In genomic region chr18:2988041-2988794, GRCh38 we compare ENCODE assay signal across 13 cellular contexts. TPM values are rescaled to one million over a fixed set of nuclear protein-coding genes. Genes with fewer than 3 reads are reported as not detected.
A peak's percentile ranks its signal among the peaks of the same experiment; 100 is the strongest.
DNase-seq lines count a peak whose midpoint lies in the region; ATAC-seq and TF ChIP-seq lines count a peak whose summit lies in the region.
"Had no signal": no experiment of that assay in that cellular context is flagged by ENCODE, and none has a peak within 500 bp of the region (broad histone marks: within the 10 kb centered on the region; RNA-seq: fewer than 3 reads in every experiment).

No MANE protein-coding gene starts in this region.

- H3K4me3 ChIP-seq in AG09309 (ENCODE audit: control insufficient read depth, low read depth, low read length), result no peak overlapping the region
- 0 out of 2 replicates have a peak overlapping the region, but pooled peaks have one; percentile 5 for H3K4me3 ChIP-seq in WI38 (ENCODE audit: low read depth, low read length)
- H3K4me3 ChIP-seq in foreskin fibroblast (ENCODE audit: low read depth in 1 of 2, low read length in 2 of 2), result peak overlapping the region in 1 of 2 donors; percentile 28
- no peak overlapping the region for H3K4me3 ChIP-seq in right lobe of liver
- H3K4me3 ChIP-seq in transverse colon, result no peak overlapping the region
- H3K4me3 ChIP-seq: cardiac muscle cell had no signal

- 84% methylated on average over 2 of the region's 2 CpGs for whole genome bisulfite sequencing in right lobe of liver (ENCODE audit: insufficient coverage, low coverage, low lambda C conversion rate, missing lambda C conversion rate)
- 80 to 91% methylated on average over 2 of the region's 2 CpGs for WGBS in transverse colon (ENCODE audit: low coverage in 1 of 2), 2 donors

- no peak overlapping the region for H3K4me3 Mint-ChIP-seq in WTC11
- H3K4me3 Mint-ChIP-seq: activated B cell treated with CpG ODN at 0.5 μM for 24 hours had no signal

- peaks cover 13% of the 10 kb centered on the region for H3K4me1 Mint-ChIP-seq in WTC11

- TF ChIP-seq EP300 in transverse colon (IDR thresholded peaks at IDR 0.05; ENCODE audit: low read depth), result no peak

- DNase-seq in AG09309 (ENCODE audit: low read depth) (peak; percentile 79), GM04503 (ENCODE audit: low read depth) (peak; percentile 87), foreskin fibroblast (peak; percentile 56 to 76), NCI-H774 (lab: John Stamatoyannopoulos, UW) (no peak), right lobe of liver (no peak), WTC11 (ENCODE audit: low spot score) (no peak), transverse colon (no peak)
- DNase-seq: activated B cell treated with CpG ODN at 0.5 μM for 24 hours, COR-L47, NCI-H187 treated with DMSO at 0.1 percent for 48 hours, SIG-M5 had no signal

- H3K27ac Mint-ChIP-seq in WTC11, result no peak overlapping the region
- H3K27ac Mint-ChIP-seq: activated B cell treated with CpG ODN at 0.5 μM for 24 hours had no signal

- no peaks in the 10 kb centered on the region for H3K27me3 ChIP-seq in right lobe of liver
- H3K27me3 ChIP-seq in transverse colon, result no peaks in the 10 kb centered on the region
- H3K27me3 ChIP-seq: cardiac muscle cell had no signal

- H3K27me3 Mint-ChIP-seq in WTC11 (ENCODE audit: low read depth), result no peaks in the 10 kb centered on the region
- H3K27me3 Mint-ChIP-seq: activated B cell treated with CpG ODN at 0.5 μM for 24 hours had no signal

- H3K36me3 Mint-ChIP-seq in WTC11, result peaks cover 18% of the 10 kb centered on the region

- CTCF ChIA-PET in WTC11 (lab: Charles Lee), result interaction anchor here (0.8 to 2.7 kb wide), 2 partner anchors 8 to 141 kb away, joined by 3 to 9 read pairs; no protein-coding TSS in a partner anchor

- in situ Hi-C loops in transverse colon (cut with MboI; ENCODE audit: low pct_ligation_motif_present in 1 of 4, low pct_unique_long_range_greater_than_20kb in 1 of 4, low sequenced_read_pairs in 3 of 4), result loop anchor here in 2 of 4 donors (10.0 kb wide), 1 partner anchor 53 kb away; no protein-coding TSS in a partner anchor

- TF ChIP-seq POLR2A in right lobe of liver (IDR thresholded peaks at IDR 0.05), result no peak
- no peak for TF ChIP-seq POLR2A in transverse colon (IDR thresholded peaks at IDR 0.05)

- POLR2A ChIA-PET in WTC11 (lab: Charles Lee), result interaction anchor here (0.7 kb wide), 1 partner anchor 262 kb away, joined by 5 read pairs; no protein-coding TSS in a partner anchor

- peaks cover 6% of the 10 kb centered on the region for H3K9me3 Mint-ChIP-seq in WTC11
- H3K9me3 Mint-ChIP-seq: activated B cell treated with CpG ODN at 0.5 μM for 24 hours had no signal

- no peaks in the 10 kb centered on the region for H3K36me3 ChIP-seq in right lobe of liver
- no peaks in the 10 kb centered on the region for H3K36me3 ChIP-seq in transverse colon
- H3K36me3 ChIP-seq: cardiac muscle cell had no signal

- H3K4me1 ChIP-seq in right lobe of liver (peaks cover 0 to 37% (median 15%) of the 10 kb centered on the region in 4 donors), transverse colon (peaks cover 16 to 40% (median 27%) of the 10 kb centered on the region in 4 donors)

- H3K27ac ChIP-seq in right lobe of liver, result peak overlapping the region in 1 of 3 donors; percentile 95
- no peak overlapping the region for H3K27ac ChIP-seq in transverse colon
- H3K27ac ChIP-seq: cardiac muscle cell had no signal

- intact Hi-C loops in right lobe of liver (cut with DNase I) (loop anchor here in 1 of 2 donors (10.0 kb wide), 1 partner anchor 53 kb away; no protein-coding TSS in a partner anchor), transverse colon (cut with DNase I; ENCODE audit: low total_unique reads) (no loop called here)

- TF ChIP-seq CTCF in AG09309 (IDR thresholded peaks at IDR 0.05; ENCODE audit: control insufficient read depth, insufficient read depth, low read depth, low read length, missing control alignments) (no peak), WI38 (IDR thresholded peaks at IDR 0.05; ENCODE audit: low read depth, low read length) (no peak), foreskin fibroblast (IDR thresholded peaks at IDR 0.05; ENCODE audit: low read depth, low read length) (no peak), right lobe of liver (IDR thresholded peaks at IDR 0.05) (no peak), WTC11 (IDR thresholded peaks at IDR 0.05) (no peak), transverse colon (IDR thresholded peaks at IDR 0.05) (no peak)

- H3K9me3 ChIP-seq in right lobe of liver, result no peaks in the 10 kb centered on the region
- H3K9me3 ChIP-seq in transverse colon, result no peaks in the 10 kb centered on the region

- ATAC-seq in right lobe of liver (no peak), WTC11 (no peak)

TF ChIP-seq in WTC11, 78 proteins besides CTCF, POLR2A, EP300 and RAD21 (continues in another document):
- TF ChIP-seq, protein P1, sequence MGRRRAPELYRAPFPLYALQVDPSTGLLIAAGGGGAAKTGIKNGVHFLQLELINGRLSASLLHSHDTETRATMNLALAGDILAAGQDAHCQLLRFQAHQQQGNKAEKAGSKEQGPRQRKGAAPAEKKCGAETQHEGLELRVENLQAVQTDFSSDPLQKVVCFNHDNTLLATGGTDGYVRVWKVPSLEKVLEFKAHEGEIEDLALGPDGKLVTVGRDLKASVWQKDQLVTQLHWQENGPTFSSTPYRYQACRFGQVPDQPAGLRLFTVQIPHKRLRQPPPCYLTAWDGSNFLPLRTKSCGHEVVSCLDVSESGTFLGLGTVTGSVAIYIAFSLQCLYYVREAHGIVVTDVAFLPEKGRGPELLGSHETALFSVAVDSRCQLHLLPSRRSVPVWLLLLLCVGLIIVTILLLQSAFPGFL (CRISPR knock-in tag; IDR thresholded peaks at IDR 0.05; ENCODE audit: borderline replicate concordance), result no peak
- TF ChIP-seq, protein P2, sequence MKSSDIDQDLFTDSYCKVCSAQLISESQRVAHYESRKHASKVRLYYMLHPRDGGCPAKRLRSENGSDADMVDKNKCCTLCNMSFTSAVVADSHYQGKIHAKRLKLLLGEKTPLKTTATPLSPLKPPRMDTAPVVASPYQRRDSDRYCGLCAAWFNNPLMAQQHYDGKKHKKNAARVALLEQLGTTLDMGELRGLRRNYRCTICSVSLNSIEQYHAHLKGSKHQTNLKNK (CRISPR knock-in tag; IDR thresholded peaks at IDR 0.05), result no peak
- no peak for TF ChIP-seq FOXP1 (CRISPR knock-in tag; IDR thresholded peaks at IDR 0.05; ENCODE audit: borderline replicate concordance)
- no peak for TF ChIP-seq NFE2L1 (CRISPR knock-in tag; IDR thresholded peaks at IDR 0.05)
- TF ChIP-seq SOX15 (CRISPR knock-in tag; IDR thresholded peaks at IDR 0.05), result no peak
- TF ChIP-seq, protein P3, sequence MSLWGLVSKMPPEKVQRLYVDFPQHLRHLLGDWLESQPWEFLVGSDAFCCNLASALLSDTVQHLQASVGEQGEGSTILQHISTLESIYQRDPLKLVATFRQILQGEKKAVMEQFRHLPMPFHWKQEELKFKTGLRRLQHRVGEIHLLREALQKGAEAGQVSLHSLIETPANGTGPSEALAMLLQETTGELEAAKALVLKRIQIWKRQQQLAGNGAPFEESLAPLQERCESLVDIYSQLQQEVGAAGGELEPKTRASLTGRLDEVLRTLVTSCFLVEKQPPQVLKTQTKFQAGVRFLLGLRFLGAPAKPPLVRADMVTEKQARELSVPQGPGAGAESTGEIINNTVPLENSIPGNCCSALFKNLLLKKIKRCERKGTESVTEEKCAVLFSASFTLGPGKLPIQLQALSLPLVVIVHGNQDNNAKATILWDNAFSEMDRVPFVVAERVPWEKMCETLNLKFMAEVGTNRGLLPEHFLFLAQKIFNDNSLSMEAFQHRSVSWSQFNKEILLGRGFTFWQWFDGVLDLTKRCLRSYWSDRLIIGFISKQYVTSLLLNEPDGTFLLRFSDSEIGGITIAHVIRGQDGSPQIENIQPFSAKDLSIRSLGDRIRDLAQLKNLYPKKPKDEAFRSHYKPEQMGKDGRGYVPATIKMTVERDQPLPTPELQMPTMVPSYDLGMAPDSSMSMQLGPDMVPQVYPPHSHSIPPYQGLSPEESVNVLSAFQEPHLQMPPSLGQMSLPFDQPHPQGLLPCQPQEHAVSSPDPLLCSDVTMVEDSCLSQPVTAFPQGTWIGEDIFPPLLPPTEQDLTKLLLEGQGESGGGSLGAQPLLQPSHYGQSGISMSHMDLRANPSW (CRISPR knock-in tag; conservative IDR thresholded peaks at IDR 0.05; ENCODE audit: low read depth), result no peak
- no peak for TF ChIP-seq CREM (CRISPR knock-in tag; IDR thresholded peaks at IDR 0.05)
- no peak for TF ChIP-seq CBFB (CRISPR knock-in tag; IDR thresholded peaks at IDR 0.05; ENCODE audit: low read depth)
- no peak for TF ChIP-seq EMX1 (CRISPR knock-in tag; IDR thresholded peaks at IDR 0.05)
- no peak for TF ChIP-seq OVOL2 (CRISPR knock-in tag; IDR thresholded peaks at IDR 0.05; ENCODE audit: borderline replicate concordance)
- TF ChIP-seq ATF1 (CRISPR knock-in tag; IDR thresholded peaks at IDR 0.05), result no peak
- TF ChIP-seq, protein P4, sequence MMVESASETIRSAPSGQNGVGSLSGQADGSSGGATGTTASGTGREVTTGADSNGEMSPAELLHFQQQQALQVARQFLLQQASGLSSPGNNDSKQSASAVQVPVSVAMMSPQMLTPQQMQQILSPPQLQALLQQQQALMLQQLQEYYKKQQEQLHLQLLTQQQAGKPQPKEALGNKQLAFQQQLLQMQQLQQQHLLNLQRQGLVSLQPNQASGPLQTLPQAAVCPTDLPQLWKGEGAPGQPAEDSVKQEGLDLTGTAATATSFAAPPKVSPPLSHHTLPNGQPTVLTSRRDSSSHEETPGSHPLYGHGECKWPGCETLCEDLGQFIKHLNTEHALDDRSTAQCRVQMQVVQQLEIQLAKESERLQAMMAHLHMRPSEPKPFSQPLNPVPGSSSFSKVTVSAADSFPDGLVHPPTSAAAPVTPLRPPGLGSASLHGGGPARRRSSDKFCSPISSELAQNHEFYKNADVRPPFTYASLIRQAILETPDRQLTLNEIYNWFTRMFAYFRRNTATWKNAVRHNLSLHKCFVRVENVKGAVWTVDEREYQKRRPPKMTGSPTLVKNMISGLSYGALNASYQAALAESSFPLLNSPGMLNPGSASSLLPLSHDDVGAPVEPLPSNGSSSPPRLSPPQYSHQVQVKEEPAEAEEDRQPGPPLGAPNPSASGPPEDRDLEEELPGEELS (CRISPR knock-in tag; IDR thresholded peaks at IDR 0.05), result no peak
- TF ChIP-seq, protein P5, sequence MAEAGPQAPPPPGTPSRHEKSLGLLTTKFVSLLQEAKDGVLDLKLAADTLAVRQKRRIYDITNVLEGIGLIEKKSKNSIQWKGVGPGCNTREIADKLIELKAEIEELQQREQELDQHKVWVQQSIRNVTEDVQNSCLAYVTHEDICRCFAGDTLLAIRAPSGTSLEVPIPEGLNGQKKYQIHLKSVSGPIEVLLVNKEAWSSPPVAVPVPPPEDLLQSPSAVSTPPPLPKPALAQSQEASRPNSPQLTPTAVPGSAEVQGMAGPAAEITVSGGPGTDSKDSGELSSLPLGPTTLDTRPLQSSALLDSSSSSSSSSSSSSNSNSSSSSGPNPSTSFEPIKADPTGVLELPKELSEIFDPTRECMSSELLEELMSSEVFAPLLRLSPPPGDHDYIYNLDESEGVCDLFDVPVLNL (CRISPR knock-in tag; IDR thresholded peaks at IDR 0.05; ENCODE audit: borderline replicate concordance, low read depth), result no peak
- TF ChIP-seq ZBTB21 (CRISPR knock-in tag; IDR thresholded peaks at IDR 0.05; ENCODE audit: borderline replicate concordance), result no peak

RNA-seq across cellular contexts. Expression of gene LPIN2, which starts 24.7 kb away (rescaled TPM):
- total RNA-seq in right lobe of liver (100 to 1,000 TPM in 5 of 6 experiments, 10 to 100 TPM in 1; 64.9 to 175 (median 150) TPM), WTC11 (2021) (10.4 to 12.2 TPM (median 11.8 TPM) in 3 replicates), transverse colon (100 to 1,000 TPM in 1 of 4 donors, 10 to 100 TPM in 3; 11.1 to 151 (median 87.0) TPM)

Comparison
In these comparisons a context has a peak if more than half of its experiments do, and no peak if none do; other contexts are left out.
1. DNase-seq: peak in AG09309 (single experiment), GM04503 (single experiment) and foreskin fibroblast (2 of 2); none in NCI-H774 (single experiment), right lobe of liver (0 of 3), WTC11 (single experiment) and transverse colon (single experiment).